17 cellular contexts compared by ENCODE assay signal in genomic region chr2:133346654-133347053, GRCh38.
A peak's percentile ranks its signal among the peaks of the same experiment; 100 is the strongest.
DNase-seq lines count a peak whose midpoint lies in the region; ATAC-seq and TF ChIP-seq lines count a peak whose summit lies in the region.
"Had no signal": no experiment of that assay in that cellular context is flagged by ENCODE, and none has a peak within 500 bp of the region (broad histone marks: within the 10 kb centered on the region; RNA-seq: fewer than 3 reads in every experiment).

No MANE protein-coding gene starts in this region.

- H3K27ac ChIP-seq in GM23248: no peak overlapping the region
- H3K27ac ChIP-seq in hepatocyte: no peak overlapping the region
- H3K27ac ChIP-seq: BLaER1, transverse colon had no signal

- ATAC-seq in HG03159 (IDR thresholded peaks at IDR 0.05; ENCODE audit: unreplicated experiment): no peak

- H2AFZ ChIP-seq in GM23248: no peak overlapping the region
- H2AFZ ChIP-seq in hepatocyte: no peak overlapping the region

- H3K36me3 ChIP-seq in GM23248 (ENCODE audit: low read depth) (no peaks in the 10 kb centered on the region), hepatocyte (replicated peaks; ENCODE audit: insufficient read depth, low read depth) (no peaks in the 10 kb centered on the region)
- H3K36me3 ChIP-seq: BLaER1, transverse colon had no signal

- in situ Hi-C loops in ACHN (cut with HindIII; ENCODE audit: low pct_ligation_motif_present, low pct_unique_long_range_greater_than_20kb, low sequenced_read_pairs) (no loop called here), GM23248 (cut with MboI) (no loop called here), GM13976 (cut with MboI; ENCODE audit: low sequenced_read_pairs, unreplicated experiment) (no loop called here)

- H3K4me1 ChIP-seq in GM23248 (ENCODE audit: insufficient read depth) (no peaks in the 10 kb centered on the region), hepatocyte (ENCODE audit: insufficient read depth) (no peaks in the 10 kb centered on the region)
- H3K4me1 ChIP-seq: BLaER1, transverse colon had no signal

- no peak overlapping the region for H3K9ac ChIP-seq in GM23248
- H3K9ac ChIP-seq: BLaER1 had no signal

- DNase-seq in ACHN (peak; percentile 35), GM23248 (peak; percentile 82), astrocyte of the hippocampus (ENCODE audit: low read depth, low spot score) (peak; percentile 50), hepatocyte (ENCODE audit: low spot score) (peak; percentile 23), SKM-1 treated with dmso at 0.1 percent for 144 hours (lab: John Stamatoyannopoulos, UW; ENCODE audit: unreplicated experiment) (no peak), GM13976 (ENCODE audit: low spot score) (no peak), SK-N-DZ (ENCODE audit: low spot score) (no peak)
- DNase-seq: activated CD8-positive, alpha-beta memory T cell treated with anti-CD3 and anti-CD28 coated beads for 24 hours; activated naive CD4-positive, alpha-beta T cell treated with anti-CD3 and anti-CD28 coated beads for 36 hours; GDM1; midbrain; NCI-H1092 treated with DMSO at 0.1 percent for 48 hours; posterior cingulate gyrus; T1000; transverse colon had no signal

- H3F3A ChIP-seq in GM23248 (ENCODE audit: insufficient read depth): 0 out of 2 replicates have a peak, but pooled peaks cover 5% of the 10 kb centered on the region

- H3K79me2 ChIP-seq in GM23248 (ENCODE audit: insufficient read depth): no peaks in the 10 kb centered on the region
- H3K79me2 ChIP-seq in hepatocyte: no peaks in the 10 kb centered on the region

- WGBS in GM23248 (ENCODE audit: low coverage in 1 of 2, low lambda C conversion rate in 2 of 2, missing lambda C conversion rate in 2 of 2), 2 experiments: 41 to 44% methylated on average over 4 of the region's 4 CpGs
- 86% methylated on average over 4 of the region's 4 CpGs for WGBS in hepatocyte (ENCODE audit: low lambda C conversion rate, missing lambda C conversion rate)

- no peak for TF ChIP-seq CTCF in hepatocyte (IDR thresholded peaks at IDR 0.05; ENCODE audit: poor library complexity)
- no peak for TF ChIP-seq CTCF in GM13976 (IDR thresholded peaks at IDR 0.05; ENCODE audit: borderline replicate concordance, control extremely low read depth, extremely low read depth, insufficient read depth, missing control alignments)

- H3K9me2 ChIP-seq in GM23248 (ENCODE audit: insufficient read depth) (no peaks in the 10 kb centered on the region), hepatocyte (replicated peaks; ENCODE audit: insufficient read depth) (no peaks in the 10 kb centered on the region)

- no peak overlapping the region for H3K4me3 ChIP-seq in GM23248
- H3K4me3 ChIP-seq in hepatocyte: no peak overlapping the region
- H3K4me3 ChIP-seq: BLaER1, transverse colon had no signal

- no peaks in the 10 kb centered on the region for H4K20me1 ChIP-seq in GM23248 (ENCODE audit: insufficient read depth)
- H4K20me1 ChIP-seq in hepatocyte (ENCODE audit: insufficient read depth, poor library complexity, severe bottlenecking): no peaks in the 10 kb centered on the region
- H4K20me1 ChIP-seq: BLaER1 had no signal

- H3K4me2 ChIP-seq in GM23248 (ENCODE audit: unreplicated experiment): no peak overlapping the region
- H3K4me2 ChIP-seq in hepatocyte: no peak overlapping the region
- H3K4me2 ChIP-seq: BLaER1 had no signal

- H3K27me3 ChIP-seq in GM23248 (replicated peaks; ENCODE audit: insufficient read depth) (no peaks in the 10 kb centered on the region), hepatocyte (no peaks in the 10 kb centered on the region)
- H3K27me3 ChIP-seq: BLaER1, transverse colon had no signal

- H3K9me3 ChIP-seq in GM23248 (ENCODE audit: low read depth) (no peaks in the 10 kb centered on the region), hepatocyte (ENCODE audit: low read depth) (no peaks in the 10 kb centered on the region)
- H3K9me3 ChIP-seq: BLaER1, transverse colon had no signal

Comparison
In these comparisons a context has a peak if more than half of its experiments do, and no peak if none do; other contexts are left out.
1. DNase-seq: peak in ACHN (single experiment), GM23248 (single experiment), astrocyte of the hippocampus (single experiment) and hepatocyte (single experiment); none in SKM-1 treated with dmso at 0.1 percent for 144 hours (single experiment), GM13976 (single experiment) and SK-N-DZ (single experiment).